Comparison of ENCODE assay signal across 18 cellular contexts in genomic region chr2:240123821-240124650, GRCh38. TPM values are rescaled to one million over a fixed set of nuclear protein-coding genes. Genes with fewer than 3 reads are reported as not detected.
"Had no signal": no experiment of that assay in that cellular context is flagged by ENCODE, and none has a peak within 500 bp of the region (broad histone marks: within the 10 kb centered on the region; RNA-seq: fewer than 3 reads in every experiment).

No MANE protein-coding gene starts in this region.

- H3K36me3 ChIP-seq: neural progenitor cell had no signal

- ATAC-seq: esophagus mucosa; left lung; stimulated activated naive B cell treated with anti-CD40 and anti-IgM and Interleukin-4, amounts not matched to agents 10 μg/mL and 1 μg/mL and 100 μg/mL, for 72 hours had no signal

- H3K9me3 ChIP-seq: left lung, SJSA1, transverse colon had no signal

- H3K4me1 ChIP-seq: left lung, neural progenitor cell, parathyroid adenoma, SJSA1, transverse colon had no signal

- DNase-seq: activated CD4-positive, alpha-beta T cell treated with anti-CD3 and anti-CD28 coated beads for 1 hour; activated CD4-positive, alpha-beta T cell treated with anti-CD3 and anti-CD28 coated beads, Interleukin-2, amount 50 U/mL, for 48 hours; amygdala; brain microvascular endothelial cell; cerebellar nuclear complex; dermis blood vessel endothelial cell; left lung; mesendoderm; stimulated activated CD4-positive, alpha-beta T cell treated with anti-CD3 and anti-CD28 coated beads, Interleukin-1b, Interleukin-23, amount 100 ng/mL, for 48 hours; stimulated activated naive B cell treated with anti-CD40 and anti-IgM and Interleukin-4, amounts not matched to agents 10 μg/mL and 1 μg/mL and 100 μg/mL, for 72 hours; substantia nigra; T-helper 9 cell; transverse colon had no signal

- H3K4me3 ChIP-seq: left lung, neural progenitor cell, SJSA1, transverse colon had no signal

- H3K27ac ChIP-seq: brain microvascular endothelial cell, left lung, neural progenitor cell, parathyroid adenoma, SJSA1, transverse colon had no signal

- H3K27me3 ChIP-seq: brain microvascular endothelial cell, left lung, neural progenitor cell, SJSA1, transverse colon had no signal

RNA-seq across cellular contexts. Expression of gene OTOS, which starts 16.4 kb away (rescaled TPM):
- total RNA-seq: activated T-helper 2 cell treated with anti-CD3 and anti-CD28 coated beads, Interferon-gamma antibody, Interleukin-2, Interleukin-4, amounts not matched to agents 10 μg/mL and 5 μg/mL and 100 μg/mL, durations not matched to agents 14 hours and 24 hours and 36 hours; dermis blood vessel endothelial cell; esophagus mucosa; left lung; SJSA1; transverse colon had no signal
